19 cellular contexts compared by ENCODE assay signal in the genomic region with DNA sequence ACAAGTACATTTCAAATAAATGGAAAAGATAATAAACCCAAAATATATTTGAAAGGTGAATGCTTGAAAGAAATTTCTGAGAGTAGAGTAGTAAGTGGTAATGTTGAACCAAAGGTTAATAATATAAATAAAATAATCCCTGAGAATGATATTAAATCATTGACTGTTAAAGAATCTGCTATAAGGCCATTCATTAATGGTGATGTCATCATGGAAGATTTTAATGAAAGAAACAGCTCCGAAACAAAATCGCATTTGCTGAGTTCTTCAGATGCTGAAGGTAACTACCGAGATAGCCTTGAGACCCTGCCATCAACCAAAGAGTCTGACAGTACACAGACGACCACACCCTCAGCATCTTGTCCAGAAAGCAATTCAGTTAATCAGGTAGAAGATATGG.
"Had no signal": no experiment of that assay in that cellular context is flagged by ENCODE, and none has a peak within 500 bp of the region (broad histone marks: within the 10 kb centered on the region; RNA-seq: fewer than 3 reads in every experiment).

No MANE protein-coding gene starts in this region.

- H3K27ac ChIP-seq: foreskin keratinocyte, parathyroid adenoma, skin epidermis, upper lobe of left lung had no signal

- ATAC-seq: foreskin keratinocyte, left ventricle myocardium superior, right cardiac atrium had no signal

- H3K27me3 Mint-ChIP-seq: activated B cell treated with CpG ODN at 0.5 μM for 24 hours; activated CD4-positive, alpha-beta memory T cell treated with anti-CD3 and anti-CD28 coated beads for 36 hours; activated CD4-positive, alpha-beta T cell treated with anti-CD3 and anti-CD28 coated beads for 36 hours; activated naive CD4-positive, alpha-beta T cell treated with anti-CD3 and anti-CD28 coated beads, Interleukin-2, amount 50 U/mL, for 24 hours; brain had no signal

- H3K4me3 ChIP-seq: skin epidermis, upper lobe of left lung had no signal

- H3K9me3 Mint-ChIP-seq: activated B cell treated with CpG ODN at 0.5 μM for 24 hours; activated CD4-positive, alpha-beta memory T cell treated with anti-CD3 and anti-CD28 coated beads for 36 hours; activated naive CD4-positive, alpha-beta T cell treated with anti-CD3 and anti-CD28 coated beads, Interleukin-2, amount 50 U/mL, for 24 hours; brain had no signal

- H3K4me3 Mint-ChIP-seq: activated B cell treated with CpG ODN at 0.5 μM for 24 hours; activated CD4-positive, alpha-beta memory T cell treated with anti-CD3 and anti-CD28 coated beads for 36 hours; activated CD4-positive, alpha-beta T cell treated with anti-CD3 and anti-CD28 coated beads for 36 hours; activated naive CD4-positive, alpha-beta T cell treated with anti-CD3 and anti-CD28 coated beads, Interleukin-2, amount 50 U/mL, for 24 hours; brain had no signal

- H3K9me3 ChIP-seq: upper lobe of left lung had no signal

- H3K4me1 ChIP-seq: foreskin keratinocyte, upper lobe of left lung had no signal

- DNase-seq: activated B cell treated with CpG ODN at 0.5 μM for 24 hours; activated gamma-delta T cell; aorta; dermis blood vessel endothelial cell; effector CD8-positive, alpha-beta T cell; foreskin keratinocyte; left ventricle myocardium superior; nucleus accumbens; right cardiac atrium; stimulated activated CD4-positive, alpha-beta T cell treated with anti-CD3 and anti-CD28 coated beads, Interleukin-2, amount 100 ng/mL, for 24 hours; stimulated activated naive CD4-positive, alpha-beta T cell treated with Interleukin-2 at 50 U/mL for 16 hours; T1000; upper lobe of left lung had no signal

- H3K4me1 Mint-ChIP-seq: activated B cell treated with CpG ODN at 0.5 μM for 24 hours had no signal
